14 cellular contexts compared by ENCODE assay signal in genomic region chr13:94657167-94657566, GRCh38. TPM values are rescaled to one million over a fixed set of nuclear protein-coding genes. Genes with fewer than 3 reads are reported as not detected.
DNase-seq lines count a peak whose midpoint lies in the region; ATAC-seq, FAIRE-seq and TF ChIP-seq lines count a peak whose summit lies in the region.
"Had no signal": no experiment of that assay in that cellular context is flagged by ENCODE, and none has a peak within 500 bp of the region (broad histone marks: within the 10 kb centered on the region; RNA-seq: fewer than 3 reads in every experiment).

No MANE protein-coding gene starts in this region.

- TF ChIP-seq CTCF in MCF 10A (IDR thresholded peaks at IDR 0.05; ENCODE audit: unreplicated experiment), result no peak
- no peak for TF ChIP-seq CTCF in breast epithelium (IDR thresholded peaks at IDR 0.05)
- TF ChIP-seq CTCF in osteoblast (IDR thresholded peaks at IDR 0.05; ENCODE audit: extremely low read depth, low read depth, low read length), result no peak

- H3K79me2 ChIP-seq in osteoblast (ENCODE audit: insufficient read depth, low read length), result no peaks in the 10 kb centered on the region

- POLR2A ChIA-PET in MCF 10A (lab: Yijun Ruan, JAX) (no interaction called here), T-cell (lab: Charles Lee) (interaction anchor here in 1 of 2 donors (0.7 kb wide), 1 partner anchor 813 kb away, joined by 3 read pairs; no protein-coding TSS in a partner anchor)
- POLR2A ChIA-PET in CD8-positive, alpha-beta memory T cell (lab: Charles Lee), result no interaction called here

- CTCF ChIA-PET in MCF 10A (lab: Yijun Ruan, JAX) (interaction anchor here (0.6 to 1.5 kb wide), 5 partner anchors 37 to 640 kb away, joined by 3 to 5 read pairs (median 3); no protein-coding TSS in a partner anchor), T-cell (lab: Charles Lee) (interaction anchor here (0.6 to 0.7 kb wide), 3 partner anchors 17 to 1207 kb away, joined by 3 read pairs; no protein-coding TSS in a partner anchor)
- CTCF ChIA-PET in CD8-positive, alpha-beta memory T cell (lab: Charles Lee), result no interaction called here

- no peaks in the 10 kb centered on the region for H3K4me1 ChIP-seq in breast epithelium
- H3K4me1 ChIP-seq in SJSA1 (replicated peaks), result peaks cover 15% of the 10 kb centered on the region
- peaks cover 11% of the 10 kb centered on the region for H3K4me1 ChIP-seq in osteoblast (ENCODE audit: insufficient read depth, low read length)
- no peaks in the 10 kb centered on the region for H3K4me1 ChIP-seq in CD8-positive, alpha-beta memory T cell (ENCODE audit: insufficient read depth, low read length)
- H3K4me1 ChIP-seq: suprapubic skin had no signal

- intact Hi-C loops in MCF 10A (cut with micrococcal nuclease) (no loop called here), breast epithelium (cut with DNase I; ENCODE audit: low total_unique reads) (no loop called here)

- peak; percentile 39 for DNase-seq in MCF 10A (ENCODE audit: unreplicated experiment)
- DNase-seq in breast epithelium (ENCODE audit: low spot score in 2 of 2), result no peak
- DNase-seq in SJSA1 (ENCODE audit: low read depth in 1 of 2, low spot score in 2 of 2), result no peak
- DNase-seq in urothelium cell line (ENCODE audit: low spot score), result no peak
- DNase-seq in osteoblast (ENCODE audit: insufficient read length, low spot score, missing footprints), result no peak
- DNase-seq in CD8-positive, alpha-beta memory T cell, result no peak
- DNase-seq in T-cell, result no peak
- DNase-seq: activated CD8-positive, alpha-beta memory T cell treated with anti-CD3 and anti-CD28 coated beads, Interleukin-2, amount 50 U/mL, for 48 hours; Karpas-422 had no signal

- H3K27me3 ChIP-seq in breast epithelium (no peaks in the 10 kb centered on the region), SJSA1 (replicated peaks) (0 out of 2 replicates have a peak, but pooled peaks cover 5% of the 10 kb centered on the region), osteoblast (ENCODE audit: insufficient read depth, low read length) (peaks cover 14% of the 10 kb centered on the region)
- no peaks in the 10 kb centered on the region for H3K27me3 ChIP-seq in CD8-positive, alpha-beta memory T cell (ENCODE audit: insufficient read depth, low read length, poor library complexity, severe bottlenecking)
- H3K27me3 ChIP-seq: BLaER1 treated with 17β-estradiol and CSF1 and Interleukin-3, amounts not matched to agents 10 nM and 100 nM; suprapubic skin had no signal

- H3K9me3 Mint-ChIP-seq in MCF 10A (ENCODE audit: unreplicated experiment) (no peaks in the 10 kb centered on the region), T-cell (no peaks in the 10 kb centered on the region)
- no peaks in the 10 kb centered on the region for H3K9me3 Mint-ChIP-seq in CD8-positive, alpha-beta memory T cell

- H3K36me3 ChIP-seq in breast epithelium (no peaks in the 10 kb centered on the region), SJSA1 (no peaks in the 10 kb centered on the region), osteoblast (ENCODE audit: insufficient read depth, low read length) (no peaks in the 10 kb centered on the region)
- H3K36me3 ChIP-seq in CD8-positive, alpha-beta memory T cell (ENCODE audit: insufficient read depth, low read length), result no peaks in the 10 kb centered on the region
- H3K36me3 ChIP-seq: BLaER1 treated with 17β-estradiol and CSF1 and Interleukin-3, amounts not matched to agents 10 nM and 100 nM; suprapubic skin had no signal

- H3K27me3 Mint-ChIP-seq in MCF 10A (ENCODE audit: insufficient read depth, unreplicated experiment), result no peaks in the 10 kb centered on the region
- peaks cover 13 to 24% of the 10 kb centered on the region in 2 donors for H3K27me3 Mint-ChIP-seq in CD8-positive, alpha-beta memory T cell
- peaks cover 7 to 8% of the 10 kb centered on the region in 2 donors for H3K27me3 Mint-ChIP-seq in T-cell

- no peak overlapping the region for H2AFZ ChIP-seq in osteoblast (ENCODE audit: low read length)

- no peaks in the 10 kb centered on the region for H4K20me1 ChIP-seq in osteoblast (ENCODE audit: insufficient read depth, low read length)
- H4K20me1 ChIP-seq: BLaER1 treated with 17β-estradiol and CSF1 and Interleukin-3, amounts not matched to agents 10 nM and 100 nM had no signal

- FAIRE-seq in urothelium cell line (lab: Jason Lieb, UNC), result peak; percentile 95

- ATAC-seq in HG02798 (IDR thresholded peaks at IDR 0.05; ENCODE audit: poor library complexity, unreplicated experiment) (peak; percentile 51), T-cell (replicated peaks in 1 of 4) (no peak)

- H3K27ac Mint-ChIP-seq in MCF 10A (ENCODE audit: low read depth, unreplicated experiment), result peak overlapping the region; percentile 21
- no peak overlapping the region for H3K27ac Mint-ChIP-seq in CD8-positive, alpha-beta memory T cell
- no peak overlapping the region for H3K27ac Mint-ChIP-seq in T-cell

- TF ChIP-seq POLR2A in breast epithelium (IDR thresholded peaks at IDR 0.05), result no peak

- no TSS peak for BruUV-seq in MCF 10A (replicated peaks; lab: Mats Ljungman, UMichigan)

- peaks cover 15% of the 10 kb centered on the region for H3K4me1 Mint-ChIP-seq in MCF 10A (ENCODE audit: insufficient read depth, unreplicated experiment)
- H3K4me1 Mint-ChIP-seq in CD8-positive, alpha-beta memory T cell, result no peaks in the 10 kb centered on the region
- H3K4me1 Mint-ChIP-seq in T-cell, result peaks cover 0 to 2% (median 0%) of the 10 kb centered on the region in 3 donors

- H3K27ac ChIP-seq in breast epithelium, result no peak overlapping the region
- H3K27ac ChIP-seq in SJSA1, result peak overlapping the region; percentile 58
- no peak overlapping the region for H3K27ac ChIP-seq in osteoblast (ENCODE audit: low read depth, low read length)
- H3K27ac ChIP-seq in CD8-positive, alpha-beta memory T cell (ENCODE audit: low read depth, low read length), result no peak overlapping the region
- H3K27ac ChIP-seq: BLaER1 treated with 17β-estradiol and CSF1 and Interleukin-3, amounts not matched to agents 10 nM and 100 nM; skin epidermis; suprapubic skin had no signal

- no peak overlapping the region for H3K4me2 ChIP-seq in osteoblast (ENCODE audit: insufficient read depth, low read length)
- H3K4me2 ChIP-seq: BLaER1 treated with 17β-estradiol and CSF1 and Interleukin-3, amounts not matched to agents 10 nM and 100 nM had no signal

- H3K4me3 ChIP-seq in breast epithelium (no peak overlapping the region), SJSA1 (no peak overlapping the region), osteoblast (ENCODE audit: insufficient read depth, low read length) (no peak overlapping the region)
- H3K4me3 ChIP-seq in CD8-positive, alpha-beta memory T cell (ENCODE audit: low read length), result no peak overlapping the region
- H3K4me3 ChIP-seq: BLaER1 treated with 17β-estradiol and CSF1 and Interleukin-3, amounts not matched to agents 10 nM and 100 nM; skin epidermis; suprapubic skin had no signal

- H3K36me3 Mint-ChIP-seq in MCF 10A (ENCODE audit: insufficient read depth, unreplicated experiment) (no peaks in the 10 kb centered on the region), T-cell (no peaks in the 10 kb centered on the region)
- peaks cover 0 to 3% (median 0%) of the 10 kb centered on the region in 3 donors for H3K36me3 Mint-ChIP-seq in CD8-positive, alpha-beta memory T cell

- no peak overlapping the region for H3K4me3 Mint-ChIP-seq in MCF 10A (ENCODE audit: unreplicated experiment)
- no peak overlapping the region for H3K4me3 Mint-ChIP-seq in CD8-positive, alpha-beta memory T cell
- no peak overlapping the region for H3K4me3 Mint-ChIP-seq in T-cell

- H3K9me3 ChIP-seq in breast epithelium, result peaks cover 0 to 12% of the 10 kb centered on the region in 2 donors
- no peaks in the 10 kb centered on the region for H3K9me3 ChIP-seq in SJSA1 (replicated peaks)
- H3K9me3 ChIP-seq in osteoblast (ENCODE audit: low read depth, low read length), result no peaks in the 10 kb centered on the region
- no peaks in the 10 kb centered on the region for H3K9me3 ChIP-seq in CD8-positive, alpha-beta memory T cell (ENCODE audit: low read length)
- H3K9me3 ChIP-seq: suprapubic skin had no signal

RNA-seq across cellular contexts. Expression of gene SOX21, which starts 55.2 kb away (rescaled TPM):
- total RNA-seq in MCF 10A (2022) (not detected in 2 replicates), breast epithelium (not detected), osteoblast (not detected in 2 replicates), T-cell (not detected)
- total RNA-seq in SJSA1 (2014; rRNA removed; shearing (Covaris generic)), result not detected in 2 replicates
- total RNA-seq in CD8-positive, alpha-beta memory T cell, result not detected
- polyA plus RNA-seq in CD8-positive, alpha-beta memory T cell, result not detected
- total RNA-seq: liver had no signal
- polyA plus RNA-seq: liver had no signal

RNA-seq across cellular contexts. Expression of gene GPR180, which starts 55.5 kb away (rescaled TPM):
- 4.8 and 4.9 TPM in 2 replicates for total RNA-seq in MCF 10A (2022)
- total RNA-seq in breast epithelium, result 1 to 10 TPM; 6.2 to 8.9 (median 7.9) TPM
- 9.2 and 10.7 TPM in 2 replicates for total RNA-seq in SJSA1 (2014; rRNA removed; shearing (Covaris generic))
- total RNA-seq in osteoblast, result 8.7 and 9.4 TPM in 2 replicates
- total RNA-seq in CD8-positive, alpha-beta memory T cell, result 1 to 10 TPM; 6.6 to 6.9 TPM
- polyA plus RNA-seq in CD8-positive, alpha-beta memory T cell, result 1.9 TPM
- 1 to 10 TPM; 2.0 to 4.0 (median 3.4) TPM for total RNA-seq in T-cell
